In genomic region chr5:39779836-39780235, GRCh38 we compare ENCODE assay signal across 30 cellular contexts.
"Had no signal": no experiment of that assay in that cellular context is flagged by ENCODE, and none has a peak within 500 bp of the region (broad histone marks: within the 10 kb centered on the region; RNA-seq: fewer than 3 reads in every experiment).

No MANE protein-coding gene starts in this region.

- H3K27ac ChIP-seq: adrenal gland, ascending aorta, brain microvascular endothelial cell, coronary artery, dorsolateral prefrontal cortex, heart right ventricle, left ventricle myocardium inferior, thoracic aorta, uterus had no signal

- DNase-seq: activated B cell treated with CpG ODN at 0.5 μM for 24 hours; activated CD4-positive, alpha-beta T cell treated with anti-CD3 and anti-CD28 coated beads, Interleukin-2, amount 50 U/mL, for 1 hour; activated CD8-positive, alpha-beta memory T cell treated with anti-CD3 and anti-CD28 coated beads, Interleukin-2, amount 10 ng/mL, durations not matched to agents 7 days and 5 days; activated CD8-positive, alpha-beta T cell treated with anti-CD3 and anti-CD28 coated beads, Interleukin-2, amount 10 ng/mL, durations not matched to agents 7 days and 5 days; activated naive CD4-positive, alpha-beta T cell; activated T-cell treated with anti-CD3 and anti-CD28 coated beads, Interleukin-2, amount 50 U/mL, for 48 hours; adrenal gland; dorsolateral prefrontal cortex; effector memory CD4-positive, alpha-beta T cell; foreskin melanocyte; heart right ventricle; left ventricle myocardium inferior; naive B cell; occipital lobe; right cardiac atrium; stimulated activated CD4-positive, alpha-beta T cell treated with anti-CD3 and anti-CD28 coated beads, Interleukin-4, amount 100 ng/mL, for 1 hour; stimulated activated naive CD8-positive, alpha-beta T cell treated with anti-CD3 and anti-CD28 coated beads, Interleukin-15, Interleukin-2, amounts not matched to agents 100 U/mL and 50 U/mL, for 24 hours; T-helper 1 cell; uterus had no signal

- H3K9me3 ChIP-seq: adrenal gland, ascending aorta, heart right ventricle, left ventricle myocardium inferior, thoracic aorta, uterus had no signal

- H3K27me3 ChIP-seq: adrenal gland, ascending aorta, brain microvascular endothelial cell, uterus had no signal

- H3K36me3 Mint-ChIP-seq: activated CD8-positive, alpha-beta memory T cell treated with anti-CD3 and anti-CD28 coated beads, Interleukin-2, amount 10 ng/mL, durations not matched to agents 7 days and 5 days; activated naive CD8-positive, alpha-beta T cell; naive B cell; type B pancreatic cell had no signal

- H3K9me3 Mint-ChIP-seq: activated B cell treated with CpG ODN at 0.5 μM for 24 hours; activated T-helper 2 cell treated with anti-CD3 and anti-CD28 coated beads, Interferon-gamma antibody, Interleukin-2, Interleukin-4, amounts not matched to agents 10 μg/mL and 5 μg/mL and 100 μg/mL, durations not matched to agents 14 hours and 24 hours and 36 hours; neural crest cell; T-helper 2 cell treated with Interferon-gamma antibody and Interleukin-4, amounts not matched to agents 5 μg/mL and 100 μg/mL, for 36 hours; type B pancreatic cell had no signal

- H3K4me3 ChIP-seq: adrenal gland, ascending aorta, coronary artery, dorsolateral prefrontal cortex, heart right ventricle, left ventricle myocardium inferior, lung, thoracic aorta, uterus had no signal

- H3K27me3 Mint-ChIP-seq: activated B cell treated with CpG ODN at 0.5 μM for 24 hours, type B pancreatic cell had no signal

- H3K27ac Mint-ChIP-seq: activated B cell treated with CpG ODN at 0.5 μM for 24 hours; activated CD8-positive, alpha-beta memory T cell treated with anti-CD3 and anti-CD28 coated beads, Interleukin-2, amount 10 ng/mL, durations not matched to agents 7 days and 5 days; activated CD8-positive, alpha-beta T cell treated with anti-CD3 and anti-CD28 coated beads, Interleukin-2, amount 10 ng/mL, durations not matched to agents 7 days and 5 days; activated naive CD8-positive, alpha-beta T cell; activated T-helper 2 cell treated with anti-CD3 and anti-CD28 coated beads, Interferon-gamma antibody, Interleukin-2, Interleukin-4, amounts not matched to agents 10 μg/mL and 5 μg/mL and 100 μg/mL, durations not matched to agents 14 hours and 24 hours and 36 hours; naive B cell; T-helper 2 cell treated with Interferon-gamma antibody and Interleukin-4, amounts not matched to agents 5 μg/mL and 100 μg/mL, for 36 hours; type B pancreatic cell had no signal

- H3K4me1 Mint-ChIP-seq: activated B cell treated with CpG ODN at 0.5 μM for 24 hours; activated CD8-positive, alpha-beta memory T cell treated with anti-CD3 and anti-CD28 coated beads, Interleukin-2, amount 10 ng/mL, durations not matched to agents 7 days and 5 days; naive B cell; neural crest cell had no signal

- ATAC-seq: activated CD8-positive, alpha-beta memory T cell treated with anti-CD3 and anti-CD28 coated beads, Interleukin-2, amount 10 ng/mL, durations not matched to agents 7 days and 5 days; activated CD8-positive, alpha-beta T cell treated with anti-CD3 and anti-CD28 coated beads, Interleukin-2, amount 10 ng/mL, durations not matched to agents 7 days and 5 days; esophagus mucosa; heart right ventricle; stimulated activated naive CD8-positive, alpha-beta T cell treated with anti-CD3 and anti-CD28 coated beads, Interleukin-15, Interleukin-2, amounts not matched to agents 100 U/mL and 50 U/mL, for 24 hours had no signal

- H3K36me3 ChIP-seq: adrenal gland, ascending aorta, brain microvascular endothelial cell, heart right ventricle, left ventricle myocardium inferior, thoracic aorta, uterus had no signal

- H3K4me1 ChIP-seq: adrenal gland, ascending aorta, heart right ventricle, left ventricle myocardium inferior, uterus had no signal

- H3K4me3 Mint-ChIP-seq: activated B cell treated with CpG ODN at 0.5 μM for 24 hours; activated CD8-positive, alpha-beta memory T cell treated with anti-CD3 and anti-CD28 coated beads, Interleukin-2, amount 10 ng/mL, durations not matched to agents 7 days and 5 days; activated CD8-positive, alpha-beta T cell treated with anti-CD3 and anti-CD28 coated beads, Interleukin-2, amount 10 ng/mL, durations not matched to agents 7 days and 5 days; activated naive CD8-positive, alpha-beta T cell; naive B cell; neural crest cell; T-helper 2 cell treated with Interferon-gamma antibody and Interleukin-4, amounts not matched to agents 5 μg/mL and 100 μg/mL, for 36 hours; type B pancreatic cell had no signal
